Comparison of ENCODE assay signal across 8 cellular contexts in the genomic region with DNA sequence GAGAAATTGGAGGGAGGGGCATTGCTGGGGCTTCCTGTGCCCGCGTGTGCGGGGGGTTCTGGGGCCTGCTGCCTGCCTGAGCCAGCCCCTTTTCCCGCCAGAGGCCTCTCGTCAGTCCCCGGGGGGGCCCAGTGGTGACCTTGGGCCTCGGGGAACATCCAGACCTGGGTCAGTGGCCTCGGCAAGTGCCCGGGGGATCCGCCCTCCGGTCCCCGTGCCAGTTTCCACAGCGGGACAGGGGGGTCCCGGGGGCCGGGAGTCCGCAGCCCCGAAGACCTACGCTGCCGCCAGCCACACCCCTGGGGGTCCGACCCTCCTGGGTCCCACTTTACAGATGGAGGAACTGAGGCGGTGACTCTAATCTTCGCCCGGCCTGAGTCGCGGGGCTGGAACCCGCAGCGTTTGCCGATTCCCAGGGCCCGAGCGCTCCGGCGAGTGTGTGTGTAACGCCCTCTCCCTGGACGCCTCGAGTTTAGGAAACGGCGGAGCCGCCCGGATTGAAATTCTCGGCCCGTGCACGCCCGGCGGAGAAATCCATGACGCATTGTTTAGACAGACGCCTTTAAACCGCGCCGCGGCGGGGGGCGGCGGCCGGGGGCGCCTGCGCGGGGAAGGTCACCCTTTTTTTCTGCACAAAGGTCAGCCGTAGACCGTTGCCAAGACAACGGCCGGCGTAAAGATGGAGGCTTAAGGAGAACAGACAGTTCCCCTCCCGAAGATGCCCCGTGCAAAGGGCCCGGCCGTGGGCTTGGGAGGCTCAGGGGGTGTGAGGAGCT. TPM values are rescaled to one million over a fixed set of nuclear protein-coding genes. Genes with fewer than 3 reads are reported as not detected.
DNase-seq lines count a peak whose midpoint lies in the region; ATAC-seq and TF ChIP-seq lines count a peak whose summit lies in the region.

No MANE protein-coding gene starts in this region.

- H3K4me1 ChIP-seq in BLaER1 (peaks cover 66% of the 10 kb centered on the region), esophagus squamous epithelium (peaks cover 4 to 16% (median 11%) of the 10 kb centered on the region in 3 donors), transverse colon (peaks cover 7 to 14% (median 9%) of the 10 kb centered on the region in 4 donors)

- H3K27ac ChIP-seq in BLaER1 (no peak overlapping the region), esophagus squamous epithelium (peak overlapping the region in 2 of 4 donors; percentile 10 to 46), transverse colon (no peak overlapping the region)

- H3K4me2 ChIP-seq in BLaER1: peak overlapping the region; percentile 53

- TF ChIP-seq EP300 in transverse colon (IDR thresholded peaks at IDR 0.05; ENCODE audit: low read depth): no peak

- no peak overlapping the region for H3K9ac ChIP-seq in BLaER1

- H3K4me1 Mint-ChIP-seq in naive B cell: peaks cover 0 to 11% (median 4%) of the 10 kb centered on the region in 3 donors

- TF ChIP-seq POLR2A in esophagus squamous epithelium (IDR thresholded peaks at IDR 0.05): no peak
- TF ChIP-seq POLR2A in transverse colon (IDR thresholded peaks at IDR 0.05): no peak

- H3K36me3 Mint-ChIP-seq in naive B cell: peaks cover 4 to 11% of the 10 kb centered on the region in 2 donors

- ATAC-seq in naive B cell (ENCODE audit: low read depth in 2 of 2): peak; percentile 47 to 48
- no peak for ATAC-seq in HG03097 (IDR thresholded peaks at IDR 0.05; ENCODE audit: low FRiP score, unreplicated experiment)

- H3K9me3 Mint-ChIP-seq in naive B cell: no peaks in the 10 kb centered on the region

- peaks cover 54% of the 10 kb centered on the region for H3K27me3 ChIP-seq in BLaER1
- H3K27me3 ChIP-seq in esophagus squamous epithelium: peaks cover 0 to 59% (median 2%) of the 10 kb centered on the region in 4 donors
- peaks cover 68% of the 10 kb centered on the region for H3K27me3 ChIP-seq in transverse colon

- H3K9me3 ChIP-seq in BLaER1: no peaks in the 10 kb centered on the region
- H3K9me3 ChIP-seq in esophagus squamous epithelium: no peaks in the 10 kb centered on the region
- H3K9me3 ChIP-seq in transverse colon: no peaks in the 10 kb centered on the region

- H3K4me3 Mint-ChIP-seq in naive B cell: peak overlapping the region in 6 of 8 donors; percentile 37 to 74 (median 48)

- TF ChIP-seq CTCF in esophagus squamous epithelium (IDR thresholded peaks at IDR 0.05): no peak
- TF ChIP-seq CTCF in transverse colon (IDR thresholded peaks at IDR 0.05): no peak

- no peak overlapping the region for H3K27ac Mint-ChIP-seq in naive B cell

- peaks cover 26 to 46% (median 36%) of the 10 kb centered on the region in 3 donors for H3K27me3 Mint-ChIP-seq in naive B cell

- in situ Hi-C loops in transverse colon (cut with MboI; ENCODE audit: low pct_ligation_motif_present in 1 of 4, low pct_unique_long_range_greater_than_20kb in 1 of 4, low sequenced_read_pairs in 3 of 4): no loop called here

- H3K4me3 ChIP-seq in BLaER1 (peak overlapping the region; percentile 46), esophagus squamous epithelium (peak overlapping the region; percentile 9 to 57 (median 42)), transverse colon (peak overlapping the region in 3 of 4 donors; percentile 6 to 41 (median 21))

- no peaks in the 10 kb centered on the region for H4K20me1 ChIP-seq in BLaER1

- no peaks in the 10 kb centered on the region for H3K36me3 ChIP-seq in BLaER1
- no peaks in the 10 kb centered on the region for H3K36me3 ChIP-seq in esophagus squamous epithelium
- H3K36me3 ChIP-seq in transverse colon: no peaks in the 10 kb centered on the region

- intact Hi-C loops in esophagus squamous epithelium (cut with DNase I) (no loop called here), transverse colon (cut with DNase I; ENCODE audit: low total_unique reads) (no loop called here)

- 10 to 13% methylated on average over 6 of the region's 66 CpGs for whole genome bisulfite sequencing in esophagus squamous epithelium, 2 donors
- WGBS in transverse colon (ENCODE audit: low coverage in 1 of 2), 2 donors: 0 to 5% methylated on average over 1 to 55 of the region's 66 CpGs

- peak; percentile 68 for DNase-seq in HuH-7 (ENCODE audit: low spot score)
- DNase-seq in activated CD8-positive, alpha-beta memory T cell treated with anti-CD3 and anti-CD28 coated beads, Interleukin-2, amount 50 U/mL, for 4 hours: peak; percentile 40
- no peak for DNase-seq in esophagus squamous epithelium (lab: John Stamatoyannopoulos, UW)
- peak; percentile 15 for DNase-seq in naive B cell
- peak; percentile 56 for DNase-seq in transverse colon
- no peak for DNase-seq in cerebellar nuclear complex (lab: John Stamatoyannopoulos, UW)

RNA-seq across cellular contexts. Expression of gene EFNA2, which starts 39.3 kb away (rescaled TPM):
- total RNA-seq in esophagus squamous epithelium (not detected), transverse colon (100 to 1,000 TPM in 1 of 4 donors, 10 to 100 TPM in 3; 30.5 to 112 (median 40.6) TPM)
- not detected for polyA plus RNA-seq in naive B cell (ENCODE audit: low read depth in 6 of 6)

RNA-seq across cellular contexts. Expression of gene FAM174C, which starts 49.6 kb away (rescaled TPM):
- 10 to 100 TPM; 31.5 to 69.8 (median 50.5) TPM for total RNA-seq in esophagus squamous epithelium
- 10 to 100 TPM; 48.9 to 80.0 (median 64.7) TPM for polyA plus RNA-seq in naive B cell (ENCODE audit: low read depth in 6 of 6)
- 100 to 1,000 TPM in 2 of 4 donors, 10 to 100 TPM in 2; 72.5 to 116 (median 99.0) TPM for total RNA-seq in transverse colon

RNA-seq across cellular contexts. Expression of gene CIRBP, which starts 55.8 kb away (rescaled TPM):
- 100 to 1,000 TPM; 116 to 415 (median 238) TPM for total RNA-seq in esophagus squamous epithelium
- 100 to 1,000 TPM; 253 to 449 (median 334) TPM for polyA plus RNA-seq in naive B cell (ENCODE audit: low read depth in 6 of 6)
- 100 to 1,000 TPM; 431 to 488 (median 460) TPM for total RNA-seq in transverse colon

RNA-seq across cellular contexts. Expression of gene NDUFS7, which starts 58.7 kb away (rescaled TPM):
- total RNA-seq in esophagus squamous epithelium (100 to 1,000 TPM; 124 to 191 (median 165) TPM), transverse colon (100 to 1,000 TPM in 3 of 4 donors, 10 to 100 TPM in 1; 32.2 to 196 (median 156) TPM)
- 100 to 1,000 TPM; 201 to 230 (median 209) TPM for polyA plus RNA-seq in naive B cell (ENCODE audit: low read depth in 6 of 6)

Comparison
In these comparisons a context has a peak if more than half of its experiments do, and no peak if none do; other contexts are left out.
1. DNase-seq: peak in HuH-7 (single experiment), activated CD8-positive, alpha-beta memory T cell treated with anti-CD3 and anti-CD28 coated beads, Interleukin-2, amount 50 U/mL, for 4 hours (single experiment), naive B cell (single experiment) and transverse colon (single experiment); none in esophagus squamous epithelium (single experiment) and cerebellar nuclear complex (0 of 2).
2. RNA of gene EFNA2, which starts 39.3 kb away (total RNA-seq): 30.5 to 112 TPM in transverse colon; not detected in esophagus squamous epithelium; every median in the first group is over 10 times any median in the second.
3. Peak in every context shown above with its lines, with median percentiles within 50 percentile points of each other: H3K4me3 ChIP-seq.